8 cellular contexts compared by ENCODE assay signal in genomic region chr20:35954907-35955251, GRCh38. TPM values are rescaled to one million over a fixed set of nuclear protein-coding genes. Genes with fewer than 3 reads are reported as not detected.
DNase-seq lines count a peak whose midpoint lies in the region; ATAC-seq and TF ChIP-seq lines count a peak whose summit lies in the region.

No MANE protein-coding gene starts in this region.

- no peak for DNase-seq in stimulated activated naive CD8-positive, alpha-beta T cell treated with anti-CD3 and anti-CD28 coated beads, Interleukin-15, Interleukin-2, amounts not matched to agents 100 U/mL and 50 U/mL, for 24 hours
- DNase-seq in NCI-H526 treated with DMSO at 0.1 percent for 48 hours (lab: John Stamatoyannopoulos, UW) (peak; percentile 63), body of pancreas (peak in 1 of 4 donors; percentile 47), kidney epithelial cell (ENCODE audit: low read depth) (no peak), cortex of kidney (lab: John Stamatoyannopoulos, UW) (no peak)
- DNase-seq in activated CD8-positive, alpha-beta memory T cell treated with anti-CD3 and anti-CD28 coated beads for 24 hours = no peak

- H3K36me3 Mint-ChIP-seq in stimulated activated naive CD8-positive, alpha-beta T cell treated with anti-CD3 and anti-CD28 coated beads, Interleukin-15, Interleukin-2, amounts not matched to agents 100 ng/mL and 50 ng/mL, for 24 hours (ENCODE audit: low read depth) = peaks cover 8% of the 10 kb centered on the region

- peak overlapping the region; percentile 96 to 99 (median 98) for H3K27ac ChIP-seq in body of pancreas
- H3K27ac ChIP-seq in subcutaneous abdominal adipose tissue (ENCODE audit: low read depth, low read length) = peak overlapping the region; percentile 95

- peak overlapping the region; percentile 39 to 61 for H3K4me3 ChIP-seq in body of pancreas
- peak overlapping the region; percentile 90 for H3K4me3 ChIP-seq in kidney epithelial cell (ENCODE audit: low read depth, low read length)
- peak overlapping the region; percentile 92 to 98 (median 97) for H3K4me3 ChIP-seq in subcutaneous abdominal adipose tissue (ENCODE audit: low read depth in 1 of 5, low read length in 5 of 5)

- H3K27me3 Mint-ChIP-seq in stimulated activated naive CD8-positive, alpha-beta T cell treated with anti-CD3 and anti-CD28 coated beads, Interleukin-15, Interleukin-2, amounts not matched to agents 100 ng/mL and 50 ng/mL, for 24 hours = no peaks in the 10 kb centered on the region

- H3K4me3 Mint-ChIP-seq in stimulated activated naive CD8-positive, alpha-beta T cell treated with anti-CD3 and anti-CD28 coated beads, Interleukin-15, Interleukin-2, amounts not matched to agents 100 ng/mL and 50 ng/mL, for 24 hours = peak overlapping the region; percentile 99

- peak overlapping the region; percentile 77 to 100 (median 97) for H3K9ac ChIP-seq in subcutaneous abdominal adipose tissue (ENCODE audit: low read length in 5 of 5)

- H3K9me3 ChIP-seq in body of pancreas (no peaks in the 10 kb centered on the region), subcutaneous abdominal adipose tissue (ENCODE audit: control insufficient read depth in 5 of 5, low read length in 5 of 5) (no peaks in the 10 kb centered on the region)

- peaks cover 6% of the 10 kb centered on the region for H3K9me3 Mint-ChIP-seq in stimulated activated naive CD8-positive, alpha-beta T cell treated with anti-CD3 and anti-CD28 coated beads, Interleukin-15, Interleukin-2, amounts not matched to agents 100 ng/mL and 50 ng/mL, for 24 hours

- intact Hi-C loops in body of pancreas (cut with DNase I) = no loop called here

- no peak for ATAC-seq in stimulated activated naive CD8-positive, alpha-beta T cell treated with anti-CD3 and anti-CD28 coated beads, Interleukin-15, Interleukin-2, amounts not matched to agents 100 U/mL and 50 U/mL, for 24 hours
- peak; percentile 0 for ATAC-seq in body of pancreas

- 0 to 1% methylated on average over 12 to 19 of the region's 19 CpGs for WGBS in body of pancreas, 2 donors

- H3K27ac Mint-ChIP-seq in stimulated activated naive CD8-positive, alpha-beta T cell treated with anti-CD3 and anti-CD28 coated beads, Interleukin-15, Interleukin-2, amounts not matched to agents 100 ng/mL and 50 ng/mL, for 24 hours = peak overlapping the region; percentile 99

- H3K4me1 Mint-ChIP-seq in stimulated activated naive CD8-positive, alpha-beta T cell treated with anti-CD3 and anti-CD28 coated beads, Interleukin-15, Interleukin-2, amounts not matched to agents 100 ng/mL and 50 ng/mL, for 24 hours (ENCODE audit: low read depth) = peaks cover 16% of the 10 kb centered on the region

- H3K4me1 ChIP-seq in body of pancreas = peaks cover 29% of the 10 kb centered on the region
- H3K4me1 ChIP-seq in subcutaneous abdominal adipose tissue (ENCODE audit: control insufficient read depth in 5 of 5, insufficient read depth in 5 of 5, low read length in 5 of 5) = peaks cover 6 to 30% (median 26%) of the 10 kb centered on the region in 5 donors

- TF ChIP-seq CTCF in body of pancreas (IDR thresholded peaks at IDR 0.05) (no peak), kidney epithelial cell (IDR thresholded peaks at IDR 0.05; ENCODE audit: insufficient read depth, low read length, poor library complexity, severe bottlenecking) (no peak)

- H3K36me3 ChIP-seq in body of pancreas (replicated peaks in 1 of 2; ENCODE audit: insufficient read depth in 1 of 2, low read depth in 2 of 2) (no peaks in the 10 kb centered on the region), kidney epithelial cell (ENCODE audit: control insufficient read depth, insufficient read depth, low read length) (no peaks in the 10 kb centered on the region), subcutaneous abdominal adipose tissue (ENCODE audit: control insufficient read depth in 5 of 5, insufficient read depth in 5 of 5, low read length in 5 of 5) (no peaks in the 10 kb centered on the region)

- TF ChIP-seq POLR2A in body of pancreas (IDR thresholded peaks at IDR 0.05) = no peak

- H3K27me3 ChIP-seq in body of pancreas (no peaks in the 10 kb centered on the region), kidney epithelial cell (ENCODE audit: control insufficient read depth, insufficient read depth, low read length) (no peaks in the 10 kb centered on the region), subcutaneous abdominal adipose tissue (ENCODE audit: control insufficient read depth in 5 of 5, insufficient read depth in 4 of 5, low read length in 5 of 5) (no peaks in the 10 kb centered on the region)

RNA-seq across cellular contexts. Expression of gene SCAND1, which starts 0.6 kb away (rescaled TPM):
- total RNA-seq in body of pancreas = 100 to 1,000 TPM in 1 of 2 donors, 10 to 100 TPM in 1; 63.0 to 192 TPM
- 119 and 153 TPM in 2 replicates for total RNA-seq in kidney epithelial cell

RNA-seq across cellular contexts. Expression of gene CNBD2, which starts 13.5 kb away (rescaled TPM):
- total RNA-seq in body of pancreas (10 to 100 TPM in 1 of 2 donors, 1 to 10 TPM in 1; 8.0 to 23.4 TPM), kidney epithelial cell (3.3 and 5.6 TPM in 2 replicates)
